In genomic region chr17:15768865-15769533, GRCh38 we compare ENCODE assay signal across 11 cellular contexts. TPM values are rescaled to one million over a fixed set of nuclear protein-coding genes. Genes with fewer than 3 reads are reported as not detected.
A peak's percentile ranks its signal among the peaks of the same experiment; 100 is the strongest.
DNase-seq lines count a peak whose midpoint lies in the region; ATAC-seq, FAIRE-seq and TF ChIP-seq lines count a peak whose summit lies in the region.
"Not testable (repeated sequence)": the region's sequence is repeated elsewhere in the genome, so short reads cannot be mapped to it uniquely, and the experiment has no call there.
"Had no signal": no experiment of that assay in that cellular context is flagged by ENCODE, and none has a peak within 500 bp of the region (broad histone marks: within the 10 kb centered on the region; RNA-seq: fewer than 3 reads in every experiment).

No MANE protein-coding gene starts in this region.

- BruUV-seq in PC-3 (replicated peaks; lab: Mats Ljungman, UMichigan); GM12878 (replicated peaks; lab: Mats Ljungman, UMichigan): not testable (repeated sequence)

- not testable (repeated sequence) for H3K4me2 ChIP-seq in PC-3 (ENCODE audit: low read length); GM12878 (ENCODE audit: control insufficient read depth, insufficient read depth)

- not testable (repeated sequence) for FAIRE-seq in GM12878 (lab: Jason Lieb, UNC)

- DNase-seq in DMS 273 (lab: John Stamatoyannopoulos, UW; ENCODE audit: unreplicated experiment) (peak; percentile 77), NCI-H1694 treated with DMSO at 0.1 percent for 48 hours (lab: John Stamatoyannopoulos, UW) (peak; percentile 17)
- DNase-seq in PC-3; GM12878 (ENCODE audit: low read depth, low spot score); heart right ventricle; memory B cell (ENCODE audit: low spot score in 2 of 2): not testable (repeated sequence)

- not testable (repeated sequence) for TF ChIP-seq CTCF in PC-3 (conservative IDR thresholded peaks at IDR 0.05; ENCODE audit: low read depth, low read length); GM12878 (IDR thresholded peaks at IDR 0.05 in 2 of 3, conservative IDR thresholded peaks at IDR 0.05 in 1 of 3; ENCODE audit: control insufficient read depth in 2 of 3, extremely low read depth in 1 of 3, insufficient read depth in 1 of 3, low read depth in 3 of 3, low read length in 3 of 3); heart right ventricle (IDR thresholded peaks at IDR 0.05)

- not testable (repeated sequence) for H3K4me3 ChIP-seq in PC-3 (ENCODE audit: low read length); GM12878; heart right ventricle

- H3K9me3 Mint-ChIP-seq in memory B cell, result not testable (repeated sequence)

- not testable (repeated sequence) for H3K9me3 ChIP-seq in PC-3 (ENCODE audit: low read length); GM12878 (replicated peaks; ENCODE audit: control insufficient read depth, insufficient read depth, low read length); heart right ventricle

- H3K27me3 Mint-ChIP-seq in memory B cell, result not testable (repeated sequence)

- not testable (repeated sequence) for H3K27ac Mint-ChIP-seq in memory B cell

- not testable (repeated sequence) for H3K4me1 Mint-ChIP-seq in memory B cell

- ATAC-seq in HG02798 (IDR thresholded peaks at IDR 0.05; ENCODE audit: poor library complexity, unreplicated experiment), result peak; percentile 34
- peak; percentile 35; the same call in 1 of the 2 replicates for ATAC-seq in PC-3
- peak; percentile 26; the same call in 1 of the 3 replicates for ATAC-seq in GM12878
- ATAC-seq in heart right ventricle, result peak; percentile 77 to 94 (median 87)
- peak; percentile 63 for ATAC-seq in memory B cell (ENCODE audit: low read depth)

- RAD21 ChIA-PET in GM12878 (lab: Charles Lee; ENCODE audit: unreplicated experiment), result not testable (repeated sequence)

- TF ChIP-seq POLR2A in GM12878 (IDR thresholded peaks at IDR 0.05; ENCODE audit: low read depth, low read length), result not testable (repeated sequence)

- H4K20me1 ChIP-seq in PC-3 (ENCODE audit: low read length); GM12878 (ENCODE audit: control insufficient read depth, insufficient read depth): not testable (repeated sequence)

- not testable (repeated sequence) for TF ChIP-seq EP300 in GM12878 (IDR thresholded peaks at IDR 0.05; ENCODE audit: borderline replicate concordance in 1 of 2, control insufficient read depth in 1 of 2, low read depth in 2 of 2, low read length in 2 of 2)

- CTCF ChIA-PET in PC-3 (lab: Charles Lee); GM12878 (lab: Yijun Ruan, JAX): not testable (repeated sequence)

- not testable (repeated sequence) for H3F3A ChIP-seq in PC-3 (ENCODE audit: low read length, unreplicated experiment)

- SMC1A ChIA-PET in GM12878 (lab: Charles Lee; ENCODE audit: uncharacterized antibody, unreplicated experiment), result not testable (repeated sequence)

- TF ChIP-seq RAD21 in GM12878 (IDR thresholded peaks at IDR 0.05; ENCODE audit: insufficient read depth, low read depth, low read length), result not testable (repeated sequence)

- not testable (repeated sequence) for H3K9ac ChIP-seq in PC-3 (ENCODE audit: low read length); GM12878 (ENCODE audit: control insufficient read depth, insufficient read depth, low read length)

- H3K27me3 ChIP-seq in PC-3 (ENCODE audit: low read length); GM12878 (replicated peaks in 1 of 2; ENCODE audit: control insufficient read depth in 2 of 2, insufficient read depth in 2 of 2, low read length in 1 of 2); heart right ventricle: not testable (repeated sequence)

- POLR2A ChIA-PET in PC-3 (lab: Charles Lee; ENCODE audit: unreplicated experiment); GM12878 (lab: Charles Lee): not testable (repeated sequence)

- not testable (repeated sequence) for H3K4me1 ChIP-seq in PC-3 (ENCODE audit: insufficient read depth, low read length); GM12878 (ENCODE audit: control insufficient read depth, insufficient read depth, low read length); heart right ventricle

- WGBS in GM12878 (ENCODE audit: insufficient coverage, insufficient replicate concordance, low lambda C conversion rate, missing lambda C conversion rate), result 60% methylated on average over 6 of the region's 14 CpGs
- WGBS in heart right ventricle, 2 donors, result 33 to 43% methylated on average over 4 to 7 of the region's 14 CpGs

- in situ Hi-C loops in GM12878 (cut with MboI), result not testable (repeated sequence)

- H3K36me3 ChIP-seq in PC-3 (ENCODE audit: low read depth, low read length); GM12878 (ENCODE audit: control insufficient read depth in 2 of 2, insufficient read depth in 2 of 2, low read length in 1 of 2); heart right ventricle: not testable (repeated sequence)

- H3K27ac ChIP-seq in PC-3 (ENCODE audit: low read length); GM12878 (ENCODE audit: control insufficient read depth, insufficient read depth); heart right ventricle: not testable (repeated sequence)

- H3K79me2 ChIP-seq in PC-3 (ENCODE audit: low read length); GM12878 (ENCODE audit: control insufficient read depth, insufficient read depth, low read length): not testable (repeated sequence)

- not testable (repeated sequence) for H2AFZ ChIP-seq in PC-3 (ENCODE audit: low read length); GM12878 (ENCODE audit: control insufficient read depth, low read depth, low read length)

- not testable (repeated sequence) for H3K9me2 ChIP-seq in PC-3 (replicated peaks; ENCODE audit: low read length)

- H3K36me3 Mint-ChIP-seq in memory B cell, result not testable (repeated sequence)

- H3K4me3 Mint-ChIP-seq in memory B cell, result not testable (repeated sequence)

- intact Hi-C loops in PC-3 (cut with micrococcal nuclease); GM12878 (cut with micrococcal nuclease; ENCODE audit: unreplicated experiment); heart right ventricle (cut with DNase I): not testable (repeated sequence)

RNA-seq across cellular contexts. Expression of gene TBC1D26, which starts 36.9 kb away (rescaled TPM):
- total RNA-seq in PC-3 (2014; rRNA removed) (not detected in 2 replicates), GM12878 (2014; rRNA removed) (not detected in 2 replicates), GM12878 (2014; rRNA removed; fragmentation: Illumina TruSeq; extraction: Trizol) (not detected in 2 replicates), GM12878 (2021) (not detected in 2 replicates), heart right ventricle (not detected)
- total RNA-seq in GM12878 (2013; cell fraction: nucleolus; rRNA removed), result 1.4 and 1.5 TPM in 2 replicates
- polyA plus RNA-seq in GM12878 (2011; ENCODE audit: low read depth), result not detected
- polyA plus RNA-seq in GM12878 (2011; rRNA removed) (0.07 and 0.17 TPM in 2 replicates), GM12878 (2014; fragmentation: Illumina TruSeq; extraction: Trizol) (not detected in 2 replicates), GM12878 (2014; fragmentation: Nextera tagmentation; extraction: Ambion mirVana) (not detected), GM12878 (2014; rRNA removed) (0.05 TPM in 1 of 2 replicates, not detected in the other), GM12878 (2016; fragmentation: Nextera tagmentation; extraction: Ambion mirVana) (under 1 TPM in 1 of 2 experiments, not detected in 1; 0.10 TPM), heart right ventricle (under 1 TPM in 1 of 2 donors, not detected in 1; 0.07 TPM)
- not detected in 2 replicates for polyA plus RNA-seq in GM12878 (2011; cell fraction: cytosol; rRNA removed)
- polyA plus RNA-seq in GM12878 (2011; cell fraction: nucleus; rRNA removed), result 0.45 and 2.0 TPM in 2 replicates
- polyA plus RNA-seq in GM12878 (2012), result 0.07 TPM in 1 of 2 replicates, not detected in the other
- polyA minus RNA-seq in GM12878 (2011; rRNA and poly(A)+ RNA removed), result not detected in 2 replicates
- polyA minus RNA-seq in GM12878 (2011; cell fraction: cytosol; rRNA and poly(A)+ RNA removed), result not detected in 2 replicates
- 0.24 TPM in 1 of 2 replicates, not detected in the other for polyA minus RNA-seq in GM12878 (2011; cell fraction: nucleus; rRNA and poly(A)+ RNA removed)
- total RNA-seq: GM23248; HT-29; T-helper 2 cell treated with Interferon-gamma antibody and Interleukin-4, amounts not matched to agents 100 ng/mL and 5 ng/mL, for 36 hours had no signal
- polyA plus RNA-seq: CD4-positive, CD25-positive, alpha-beta regulatory T cell; GM23248 had no signal

Comparison
In these comparisons a context has a peak if more than half of its experiments do, and no peak if none do; other contexts are left out.
1. ATAC-seq: peak in every context shown above with its lines; median percentile 87 in heart right ventricle; 63 in memory B cell; 35 in PC-3; 34 in HG02798; 26 in GM12878.